Comparison of ENCODE assay signal across 29 cellular contexts in the genomic region with DNA sequence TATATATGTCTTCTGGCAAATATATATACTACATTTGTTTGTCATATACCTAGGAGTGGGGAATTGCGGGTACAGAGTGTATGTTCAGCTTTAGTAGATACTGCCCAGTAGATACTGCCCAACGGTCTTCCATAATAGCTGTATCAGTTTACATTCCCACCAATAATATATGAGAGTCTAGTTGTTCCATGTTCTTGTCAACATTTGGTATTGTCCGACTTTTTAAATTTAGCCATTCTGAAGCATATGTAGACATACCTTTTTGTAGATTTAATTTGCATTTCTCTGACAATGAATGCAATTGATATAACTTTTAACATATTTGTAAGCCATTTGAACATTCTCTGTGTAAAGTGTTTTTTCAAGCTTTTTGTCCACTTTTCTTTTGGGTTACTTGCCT.
"Had no signal": no experiment of that assay in that cellular context is flagged by ENCODE, and none has a peak within 500 bp of the region (broad histone marks: within the 10 kb centered on the region; RNA-seq: fewer than 3 reads in every experiment).

No MANE protein-coding gene starts in this region.

- H3K4me1 ChIP-seq: pancreas, prostate gland, sigmoid colon, stomach, testis, vagina had no signal

- H3K4me3 Mint-ChIP-seq: naive B cell; nephron; neural crest cell; stimulated activated memory B cell treated with anti-CD40 and anti-IgM and Interleukin-4, amounts not matched to agents 10 μg/mL and 1 μg/mL and 100 μg/mL, for 72 hours had no signal

- H3K9me3 ChIP-seq: left lung, lower lobe of right lung, prostate gland, sigmoid colon, testis, thyroid gland, upper lobe of left lung, vagina had no signal

- H3K4me3 ChIP-seq: left lung, lower lobe of right lung, pancreas, prostate gland, sigmoid colon, spleen, stomach, testis, thyroid gland, transverse colon, upper lobe of left lung, vagina had no signal

- H3K27ac Mint-ChIP-seq: naive B cell; nephron; stimulated activated memory B cell treated with anti-CD40 and anti-IgM and Interleukin-4, amounts not matched to agents 10 μg/mL and 1 μg/mL and 100 μg/mL, for 72 hours had no signal

- H3K9me3 Mint-ChIP-seq: stimulated activated memory B cell treated with anti-CD40 and anti-IgM and Interleukin-4, amounts not matched to agents 10 μg/mL and 1 μg/mL and 100 μg/mL, for 72 hours had no signal

- H3K36me3 ChIP-seq: left lung, lower lobe of right lung, pancreas, prostate gland, sigmoid colon, spleen, stomach, thyroid gland, transverse colon, upper lobe of left lung, vagina had no signal

- ATAC-seq: left colon, left lung, lower lobe of right lung, pancreas, right cardiac atrium had no signal

- H3K27ac ChIP-seq: left lung, lower lobe of right lung, pancreas, prostate gland, sigmoid colon, spleen, stomach, testis, thyroid gland, transverse colon, upper lobe of left lung, vagina had no signal

- H3K36me3 Mint-ChIP-seq: naive B cell; stimulated activated memory B cell treated with anti-CD40 and anti-IgM and Interleukin-4, amounts not matched to agents 10 μg/mL and 1 μg/mL and 100 μg/mL, for 72 hours had no signal

- DNase-seq: hippocampal formation; kidney; left colon; left lung; lower lobe of right lung; mesenchymal stem cell; naive B cell; nucleus accumbens; pancreas; posterior cingulate gyrus; retina; right cardiac atrium; sigmoid colon; small intestine; spleen; stimulated activated CD4-positive, alpha-beta T cell treated with anti-CD3 and anti-CD28 coated beads, Interleukin-2, amount 100 ng/mL, for 48 hours; stimulated activated CD4-positive, alpha-beta T cell treated with anti-CD3 and anti-CD28 coated beads, Interleukin-4, amount 100 ng/mL, for 4 hours; stimulated activated CD8-positive, alpha-beta memory T cell treated with anti-CD3 and anti-CD28 coated beads, Interleukin-4, amount 100 ng/mL, for 48 hours; stimulated activated naive CD8-positive, alpha-beta T cell treated with anti-CD3 and anti-CD28 coated beads, Interleukin-15, Interleukin-2, amounts not matched to agents 100 U/mL and 50 U/mL, for 24 hours; stomach; testis; thyroid gland; transverse colon; upper lobe of left lung had no signal

- H3K27me3 ChIP-seq: left lung, pancreas, sigmoid colon, spleen, stomach, testis, thyroid gland, transverse colon, upper lobe of left lung, vagina had no signal
